ENCODE assay signal across 26 cellular contexts in genomic region chr16:64468515-64469090, GRCh38.
"Had no signal": no experiment of that assay in that cellular context is flagged by ENCODE, and none has a peak within 500 bp of the region (broad histone marks: within the 10 kb centered on the region; RNA-seq: fewer than 3 reads in every experiment).

No MANE protein-coding gene starts in this region.

- H3K27me3 Mint-ChIP-seq: memory B cell; naive thymus-derived CD4-positive, alpha-beta T cell; stimulated activated naive CD8-positive, alpha-beta T cell treated with anti-CD3 and anti-CD28 coated beads, Interleukin-15, amount 100 ng/mL, for 72 hours had no signal

- ATAC-seq: left lung; mucosa of descending colon; naive thymus-derived CD4-positive, alpha-beta T cell; sciatic nerve; stimulated activated naive CD8-positive, alpha-beta T cell treated with anti-CD3 and anti-CD28 coated beads, Interleukin-15, amount 100 ng/mL, for 72 hours had no signal

- H3K79me2 ChIP-seq: hepatocyte had no signal

- H3K36me3 ChIP-seq: left lung, ovary, suprapubic skin, thyroid gland, vagina had no signal

- H3K36me3 Mint-ChIP-seq: memory B cell, mesothelial cell of epicardium had no signal

- H3K4me3 Mint-ChIP-seq: memory B cell; mesothelial cell of epicardium; naive thymus-derived CD4-positive, alpha-beta T cell; nephron progenitor cell; stimulated activated naive CD8-positive, alpha-beta T cell treated with anti-CD3 and anti-CD28 coated beads, Interleukin-15, amount 100 ng/mL, for 72 hours had no signal

- H3K27ac ChIP-seq: dorsolateral prefrontal cortex, hepatocyte, left lung, ovary, suprapubic skin, thyroid gland, vagina had no signal

- H3K9me3 Mint-ChIP-seq: memory B cell had no signal

- H3K4me1 Mint-ChIP-seq: memory B cell; naive thymus-derived CD4-positive, alpha-beta T cell; nephron progenitor cell; stimulated activated naive CD8-positive, alpha-beta T cell treated with anti-CD3 and anti-CD28 coated beads, Interleukin-15, amount 100 ng/mL, for 72 hours had no signal

- H3K9me3 ChIP-seq: left lung, ovary, suprapubic skin, thyroid gland, vagina had no signal

- DNase-seq: dorsolateral prefrontal cortex; effector CD4-positive, alpha-beta T cell; kidney; left lung; mucosa of descending colon; naive thymus-derived CD4-positive, alpha-beta T cell; nephron progenitor cell; nucleus accumbens; ovary; retina; stimulated activated CD4-positive, alpha-beta T cell treated with anti-CD3 and anti-CD28 coated beads, Interleukin-12 subunit alpha, Interleukin-12 subunit beta, amount 100 ng/mL, for 4 hours; stimulated activated CD4-positive, alpha-beta T cell treated with anti-CD3 and anti-CD28 coated beads, Interleukin-1b, Interleukin-23, amount 100 ng/mL, for 48 hours; stimulated activated CD4-positive, alpha-beta T cell treated with anti-CD3 and anti-CD28 coated beads, Interleukin-4, amount 100 ng/mL, for 1 hour; stimulated activated CD8-positive, alpha-beta memory T cell treated with anti-CD3 and anti-CD28 coated beads, Interleukin-4, amount 100 ng/mL, for 48 hours; stimulated activated naive CD4-positive, alpha-beta T cell; stimulated activated naive CD8-positive, alpha-beta T cell treated with anti-CD3 and anti-CD28 coated beads, Interleukin-15, amount 100 ng/mL, for 72 hours; thyroid gland; trophoblast cell had no signal

- H3K4me1 ChIP-seq: left lung, suprapubic skin, thyroid gland, vagina had no signal

- H3K27me3 ChIP-seq: dorsolateral prefrontal cortex, hepatocyte, left lung, ovary, suprapubic skin, thyroid gland, vagina had no signal

- H3K4me2 ChIP-seq: hepatocyte, smooth muscle cell had no signal

- H2AFZ ChIP-seq: hepatocyte had no signal

- H3K4me3 ChIP-seq: dorsolateral prefrontal cortex, hepatocyte, left lung, lung, mucosa of descending colon, ovary, smooth muscle cell, suprapubic skin, thyroid gland, vagina had no signal

- H3K27ac Mint-ChIP-seq: memory B cell; mesothelial cell of epicardium; naive thymus-derived CD4-positive, alpha-beta T cell; nephron progenitor cell; stimulated activated naive CD8-positive, alpha-beta T cell treated with anti-CD3 and anti-CD28 coated beads, Interleukin-15, amount 100 ng/mL, for 72 hours had no signal
